ENCODE assay signal across 8 cellular contexts in genomic region chr12:49553512-49554088, GRCh38. TPM values are rescaled to one million over a fixed set of nuclear protein-coding genes. Genes with fewer than 3 reads are reported as not detected.
DNase-seq lines count a peak whose midpoint lies in the region; ATAC-seq and TF ChIP-seq lines count a peak whose summit lies in the region.

No MANE protein-coding gene starts in this region.

- peaks cover 5% of the 10 kb centered on the region for H3F3A ChIP-seq in SK-N-SH (replicated peaks; ENCODE audit: insufficient read depth)

- TF ChIP-seq CTCF in SK-N-SH (IDR thresholded peaks at IDR 0.05) (peak; percentile 58), endothelial cell (IDR thresholded peaks at IDR 0.05; ENCODE audit: unreplicated experiment) (no peak)

- H3K27ac Mint-ChIP-seq in endothelial cell (ENCODE audit: unreplicated experiment): no peak overlapping the region

- H3K9me2 ChIP-seq in SK-N-SH: no peaks in the 10 kb centered on the region

- H3K27ac ChIP-seq in SK-N-SH (ENCODE audit: low read depth in 2 of 2, low read length in 1 of 2): no peak overlapping the region

- H3K27me3 Mint-ChIP-seq in endothelial cell (ENCODE audit: unreplicated experiment): peaks cover 24% of the 10 kb centered on the region

- H3K4me1 Mint-ChIP-seq in endothelial cell (ENCODE audit: unreplicated experiment): peaks cover 12% of the 10 kb centered on the region

- no peak overlapping the region for H3K4me3 ChIP-seq in SK-N-SH (ENCODE audit: low read depth in 2 of 2, low read length in 1 of 2)

- DNase-seq in EH (ENCODE audit: low read depth) (peak; percentile 20), LoVo (ENCODE audit: low spot score) (peak; percentile 62), SK-N-SH (peak; percentile 73), iris pigment epithelial cell (ENCODE audit: low read depth) (peak; percentile 28), activated gamma-delta T cell (lab: John Stamatoyannopoulos, UW) (no peak), AG08395 (ENCODE audit: low spot score) (no peak), endothelial cell (ENCODE audit: low spot score) (no peak)

- H3K79me2 ChIP-seq in SK-N-SH (ENCODE audit: insufficient read depth): no peaks in the 10 kb centered on the region

- TF ChIP-seq EP300 in SK-N-SH (IDR thresholded peaks at IDR 0.05; ENCODE audit: borderline replicate concordance in 1 of 2, low read depth in 1 of 2, low read length in 1 of 2): no peak

- H3K9me3 ChIP-seq in SK-N-SH: no peaks in the 10 kb centered on the region

- H3K36me3 Mint-ChIP-seq in endothelial cell (ENCODE audit: low read depth, unreplicated experiment): peaks cover 7% of the 10 kb centered on the region

- no peak overlapping the region for H3K9ac ChIP-seq in SK-N-SH

- H3K27me3 ChIP-seq in SK-N-SH (ENCODE audit: insufficient read depth): no peaks in the 10 kb centered on the region

- H2AFZ ChIP-seq in SK-N-SH (ENCODE audit: low read depth): no peak overlapping the region

- peaks cover 0 to 10% of the 10 kb centered on the region in 2 experiments for H3K36me3 ChIP-seq in SK-N-SH (replicated peaks in 1 of 2; ENCODE audit: control insufficient read depth in 1 of 2, insufficient read depth in 2 of 2, low read length in 1 of 2)

- POLR2A ChIA-PET in SK-N-SH (lab: Yijun Ruan, JAX): interaction anchor here (0.7 to 2.5 kb wide), 5 partner anchors 8 to 187 kb away, joined by 3 to 9 read pairs (median 3); partner anchors contain the start of genes MCRS1 and SPATS2

- no peaks in the 10 kb centered on the region for H3K9me3 Mint-ChIP-seq in endothelial cell (ENCODE audit: unreplicated experiment)

- ATAC-seq in HG03175 (IDR thresholded peaks at IDR 0.05; ENCODE audit: unreplicated experiment): no peak

- peak; percentile 66 for TF ChIP-seq RAD21 in SK-N-SH (IDR thresholded peaks at IDR 0.05; ENCODE audit: low read length)

- no peaks in the 10 kb centered on the region; a peak in 1 of 4 replicates for H3K4me1 ChIP-seq in SK-N-SH (ENCODE audit: control insufficient read depth in 1 of 2, insufficient read depth in 2 of 2, low read depth in 1 of 2, low read length in 1 of 2)

- CTCF ChIA-PET in SK-N-SH (lab: Yijun Ruan, JAX): interaction anchor here (0.6 to 9.9 kb wide), 20 partner anchors 9 to 211 kb away, joined by 3 to 76 read pairs (median 4); partner anchors contain the start of gene DNAJC22

- H4K20me1 ChIP-seq in SK-N-SH (ENCODE audit: insufficient read depth): no peaks in the 10 kb centered on the region

- no peak overlapping the region for H3K4me2 ChIP-seq in SK-N-SH

- WGBS in SK-N-SH (ENCODE audit: low lambda C conversion rate): 25% methylated on average over 1 of the region's 2 CpGs

- H3K4me3 Mint-ChIP-seq in endothelial cell (ENCODE audit: unreplicated experiment): no peak overlapping the region

TF ChIP-seq in SK-N-SH, 30 proteins besides CTCF, POLR2A, EP300 and RAD21:
- TF ChIP-seq SMC3 (IDR thresholded peaks at IDR 0.05; ENCODE audit: low read depth, low read length) (peak; percentile 44), FOXJ3 (CRISPR knock-in tag; IDR thresholded peaks at IDR 0.05) (no peak), ELF1 (IDR thresholded peaks at IDR 0.05) (no peak), PBX3 (IDR thresholded peaks at IDR 0.05) (no peak)
TF ChIP-seq in SK-N-SH: peak in this region for 1.

RNA-seq across cellular contexts. Expression of gene MCRS1, which starts 14.3 kb away (rescaled TPM):
- polyA plus RNA-seq in SK-N-SH (2012; rRNA removed): 103 and 107 TPM in 2 replicates
- polyA plus RNA-seq in SK-N-SH (2012; cell fraction: cytosol; rRNA removed): 50.0 and 75.2 TPM in 2 replicates
- polyA plus RNA-seq in SK-N-SH (2012; cell fraction: nucleus; rRNA removed): 200 and 202 TPM in 2 replicates
- 60.8 TPM for total RNA-seq in endothelial cell (ENCODE audit: unreplicated experiment)

RNA-seq across cellular contexts. Expression of gene KCNH3, which starts 14.8 kb away (rescaled TPM):
- 3.2 and 3.7 TPM in 2 replicates for polyA plus RNA-seq in SK-N-SH (2012; rRNA removed)
- 1.0 and 1.8 TPM in 2 replicates for polyA plus RNA-seq in SK-N-SH (2012; cell fraction: cytosol; rRNA removed)
- polyA plus RNA-seq in SK-N-SH (2012; cell fraction: nucleus; rRNA removed): 14.3 and 17.0 TPM in 2 replicates
- 0.15 TPM for total RNA-seq in endothelial cell (ENCODE audit: unreplicated experiment)

RNA-seq across cellular contexts. Expression of gene FAM186B, which starts 51.8 kb away (rescaled TPM):
- polyA plus RNA-seq in SK-N-SH (2012; rRNA removed): 0.16 and 0.24 TPM in 2 replicates
- 0.09 and 0.18 TPM in 2 replicates for polyA plus RNA-seq in SK-N-SH (2012; cell fraction: cytosol; rRNA removed)
- 0.80 and 0.93 TPM in 2 replicates for polyA plus RNA-seq in SK-N-SH (2012; cell fraction: nucleus; rRNA removed)
- total RNA-seq in endothelial cell (ENCODE audit: unreplicated experiment): 1.9 TPM

Comparison
In these comparisons a context has a peak if more than half of its experiments do, and no peak if none do; other contexts are left out.
1. DNase-seq: peak in EH (single experiment), LoVo (single experiment), SK-N-SH (single experiment) and iris pigment epithelial cell (single experiment); none in activated gamma-delta T cell (single experiment), AG08395 (single experiment) and endothelial cell (single experiment).